In the genomic region with DNA sequence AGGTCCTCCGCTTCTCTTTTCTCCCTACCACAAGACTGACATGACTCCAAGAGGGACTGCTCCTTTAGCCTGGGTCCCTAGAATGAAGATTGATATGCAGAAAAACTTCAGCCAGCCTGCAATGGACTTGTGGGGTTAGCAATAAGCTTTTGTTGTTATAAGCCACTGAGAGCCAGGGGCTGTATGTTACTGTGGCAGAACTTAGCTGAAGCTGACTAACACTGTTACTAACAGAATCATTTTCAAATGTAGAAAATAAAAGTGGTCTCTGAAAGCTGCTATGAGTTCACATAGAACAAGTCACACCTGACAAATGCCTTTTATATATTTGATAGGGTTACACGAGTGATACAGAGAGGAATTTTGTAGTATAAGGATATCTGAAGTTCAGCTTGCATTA, we compare ENCODE assay signal across 26 cellular contexts. TPM values are rescaled to one million over a fixed set of nuclear protein-coding genes. Genes with fewer than 3 reads are reported as not detected.
"Had no signal": no experiment of that assay in that cellular context is flagged by ENCODE, and none has a peak within 500 bp of the region (broad histone marks: within the 10 kb centered on the region; RNA-seq: fewer than 3 reads in every experiment).

No MANE protein-coding gene starts in this region.

- H3K9me3 ChIP-seq: lower lobe of right lung had no signal

- H3K79me2 ChIP-seq: hepatocyte had no signal

- H3K4me2 ChIP-seq: hepatocyte had no signal

- H2AFZ ChIP-seq: hepatocyte had no signal

- H3K4me3 ChIP-seq: hepatocyte, left lung, left ventricle myocardium inferior, lower lobe of right lung, lung, mucosa of descending colon had no signal

- FAIRE-seq: islet of Langerhans, keratinocyte, kidney had no signal

- H3K4me1 ChIP-seq: left lung, lower lobe of right lung had no signal

- H3K4me1 Mint-ChIP-seq: immature natural killer cell had no signal

- H3K27me3 ChIP-seq: hepatocyte had no signal

- DNase-seq: hippocampal formation, hypothalamus, immature natural killer cell, islet precursor cell, kidney, kidney glomerular epithelial cell, left cardiac atrium, left colon, left lung, left ventricle myocardium inferior, left ventricle myocardium superior, lower lobe of right lung, mammary epithelial cell, mesenchymal stem cell, mesendoderm, midbrain, mucosa of descending colon, naive B cell had no signal

- H3K27ac ChIP-seq: hepatocyte, left lung, left ventricle myocardium inferior, lower lobe of right lung had no signal

- ATAC-seq: left cardiac atrium, left colon, left lobe of liver, left lung, left ventricle myocardium superior, lower lobe of right lung, mucosa of descending colon had no signal

- H3K36me3 ChIP-seq: left lung, left ventricle myocardium inferior, lower lobe of right lung had no signal

- H3K4me3 Mint-ChIP-seq: immature natural killer cell, memory B cell, mesothelial cell of epicardium, naive B cell had no signal

- H3K27ac Mint-ChIP-seq: immature natural killer cell, memory B cell, mesothelial cell of epicardium, naive B cell had no signal

RNA-seq across cellular contexts. Expression of gene RFLNA, which starts 13.6 kb away (rescaled TPM):
- total RNA-seq: left lobe of liver, mesenteric fat pad had no signal
- polyA plus RNA-seq: immature natural killer cell had no signal
